Comparison of ENCODE assay signal across 8 cellular contexts in the genomic region with DNA sequence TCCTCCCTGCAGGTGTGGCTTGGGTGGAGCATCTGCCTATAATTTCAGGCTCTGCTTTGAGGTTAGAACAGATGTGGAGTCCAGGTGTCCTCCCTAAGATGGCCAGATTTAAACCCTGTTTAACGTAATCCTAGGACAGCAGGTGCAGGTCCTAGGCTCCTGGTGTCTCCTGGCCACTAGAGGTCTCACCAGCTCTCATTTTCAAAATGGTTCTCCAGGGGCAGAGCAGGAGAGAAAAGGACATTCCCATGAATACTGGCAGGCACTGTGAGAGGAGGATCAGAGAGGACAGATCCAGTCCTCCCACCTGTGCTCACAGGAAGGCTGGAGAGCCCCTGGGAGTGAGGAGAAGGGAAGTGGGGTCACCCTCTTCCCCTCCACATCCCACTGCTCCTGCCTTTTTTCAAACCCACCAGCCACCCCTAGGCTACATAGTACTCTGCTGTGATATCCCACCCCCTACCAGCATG.
DNase-seq lines count a peak whose midpoint lies in the region; ATAC-seq and TF ChIP-seq lines count a peak whose summit lies in the region.

No MANE protein-coding gene starts in this region.

- H2AFZ ChIP-seq in smooth muscle cell (ENCODE audit: low read depth), result no peak overlapping the region

- peak; percentile 32 for ATAC-seq in activated T-helper 17 cell treated with anti-CD3 and anti-CD28 coated beads, Interleukin-2, amount 50 U/mL, for 72 hours (replicated peaks)
- ATAC-seq in right cardiac atrium, result peak; percentile 76 to 78

- peaks cover 10% of the 10 kb centered on the region for H3F3A ChIP-seq in smooth muscle cell (ENCODE audit: low read depth)

- H3K27ac ChIP-seq in right cardiac atrium (ENCODE audit: low read length) (no peak overlapping the region), smooth muscle cell (ENCODE audit: low read depth) (no peak overlapping the region)

- H3K79me2 ChIP-seq in smooth muscle cell (ENCODE audit: low read depth), result no peaks in the 10 kb centered on the region

- H3K4me3 Mint-ChIP-seq in activated T-helper 17 cell treated with anti-CD3 and anti-CD28 coated beads, Interleukin-2, amount 50 U/mL, for 72 hours, result no peak overlapping the region

- H3K4me1 Mint-ChIP-seq in activated T-helper 17 cell treated with anti-CD3 and anti-CD28 coated beads, Interleukin-2, amount 50 U/mL, for 72 hours, result no peaks in the 10 kb centered on the region

- no peak overlapping the region for H3K9ac ChIP-seq in smooth muscle cell (ENCODE audit: low read depth)

- H3K9me3 ChIP-seq in right cardiac atrium (ENCODE audit: control insufficient read depth, low read length) (no peaks in the 10 kb centered on the region), smooth muscle cell (replicated peaks; ENCODE audit: low read depth) (no peaks in the 10 kb centered on the region)

- no peak overlapping the region for H3K27ac Mint-ChIP-seq in activated T-helper 17 cell treated with anti-CD3 and anti-CD28 coated beads, Interleukin-2, amount 50 U/mL, for 72 hours

- H3K9me3 Mint-ChIP-seq in activated T-helper 17 cell treated with anti-CD3 and anti-CD28 coated beads, Interleukin-2, amount 50 U/mL, for 72 hours, result no peaks in the 10 kb centered on the region

- intact Hi-C loops in right cardiac atrium (cut with DNase I), result loop anchor here (2.0 to 5.0 kb wide), 2 partner anchors 416 kb away; no protein-coding TSS in a partner anchor

- 11% methylated on average over 1 of the region's 1 CpG for WGBS in right cardiac atrium
- WGBS in smooth muscle cell (ENCODE audit: low lambda C conversion rate), result 42% methylated on average over 1 of the region's 1 CpG

- no peaks in the 10 kb centered on the region for H3K27me3 ChIP-seq in right cardiac atrium (ENCODE audit: control insufficient read depth, insufficient read depth)
- no peaks in the 10 kb centered on the region for H3K27me3 ChIP-seq in smooth muscle cell (ENCODE audit: low read depth)

- TF ChIP-seq CTCF in AG09319 (IDR thresholded peaks at IDR 0.05; ENCODE audit: low read depth, low read length) (peak; percentile 83), smooth muscle cell (IDR thresholded peaks at IDR 0.05; ENCODE audit: borderline replicate concordance, insufficient read depth, poor library complexity, severe bottlenecking) (peak; percentile 64)

- H3K36me3 Mint-ChIP-seq in activated T-helper 17 cell treated with anti-CD3 and anti-CD28 coated beads, Interleukin-2, amount 50 U/mL, for 72 hours (ENCODE audit: low read depth), result no peaks in the 10 kb centered on the region

- H3K4me1 ChIP-seq in right cardiac atrium (ENCODE audit: control insufficient read depth, insufficient read depth, low read length) (peaks cover 7% of the 10 kb centered on the region), smooth muscle cell (ENCODE audit: low read depth) (peaks cover 14% of the 10 kb centered on the region)

- DNase-seq in AG09319 (ENCODE audit: extremely low read depth, low read depth) (no peak), GM19240 (ENCODE audit: insufficient read length, low spot score) (peak; percentile 41), NCI-H2196 (lab: John Stamatoyannopoulos, UW; ENCODE audit: unreplicated experiment) (peak; percentile 77), right cardiac atrium (peak in 1 of 3 donors; percentile 49), smooth muscle cell (lab: John Stamatoyannopoulos, UW; ENCODE audit: unreplicated experiment) (no peak)
- no peak for DNase-seq in stimulated activated CD4-positive, alpha-beta T cell treated with anti-CD3 and anti-CD28 coated beads, Interleukin-4, amount 100 ng/mL, for 4 hours
- no peak for DNase-seq in effector CD4-positive, alpha-beta T cell

- H3K4me3 ChIP-seq in right cardiac atrium (ENCODE audit: low read length) (no peak overlapping the region), smooth muscle cell (no peak overlapping the region)

- H3K36me3 ChIP-seq in smooth muscle cell (ENCODE audit: low read depth), result no peaks in the 10 kb centered on the region

- no peak overlapping the region for H3K4me2 ChIP-seq in smooth muscle cell

- no peaks in the 10 kb centered on the region for H4K20me1 ChIP-seq in smooth muscle cell (ENCODE audit: low read depth)

- H3K27me3 Mint-ChIP-seq in activated T-helper 17 cell treated with anti-CD3 and anti-CD28 coated beads, Interleukin-2, amount 50 U/mL, for 72 hours, result no peaks in the 10 kb centered on the region

Comparison
In these comparisons a context has a peak if more than half of its experiments do, and no peak if none do; other contexts are left out.
1. DNase-seq: peak in GM19240 (single experiment) and NCI-H2196 (single experiment); none in AG09319 (single experiment), smooth muscle cell (single experiment), stimulated activated CD4-positive, alpha-beta T cell treated with anti-CD3 and anti-CD28 coated beads, Interleukin-4, amount 100 ng/mL, for 4 hours (0 of 2) and effector CD4-positive, alpha-beta T cell (single experiment).